15 cellular contexts compared by ENCODE assay signal in the genomic region with DNA sequence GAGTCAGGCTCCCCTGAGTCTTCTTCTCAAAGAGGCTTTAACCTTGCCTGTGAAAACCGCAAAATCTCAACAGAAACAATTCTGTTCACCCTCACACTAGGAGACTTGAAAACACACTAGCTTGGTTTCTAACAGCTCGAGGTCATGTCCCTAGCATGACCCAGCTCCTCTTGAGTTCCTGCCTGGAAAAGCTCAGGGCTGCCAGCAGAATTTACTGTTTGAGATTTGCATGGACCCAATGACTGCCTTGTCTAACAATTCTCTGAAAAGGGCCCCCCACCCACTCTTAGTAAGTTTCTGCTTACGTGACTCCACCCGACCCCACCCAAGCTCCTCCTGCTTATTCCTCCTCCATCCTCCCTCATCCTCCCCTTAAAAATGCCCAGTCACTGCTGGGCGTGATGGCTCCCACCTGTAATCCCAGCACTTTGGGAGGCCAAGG.
"Had no signal": no experiment of that assay in that cellular context is flagged by ENCODE, and none has a peak within 500 bp of the region (broad histone marks: within the 10 kb centered on the region; RNA-seq: fewer than 3 reads in every experiment).

No MANE protein-coding gene starts in this region.

- H3K27me3 ChIP-seq: body of pancreas, esophagus muscularis mucosa, gastrocnemius medialis, thyroid gland, uterus had no signal

- H3K4me1 Mint-ChIP-seq: activated CD4-positive, alpha-beta T cell treated with anti-CD3 and anti-CD28 coated beads, Interleukin-2, amount 10 ng/mL, durations not matched to agents 7 days and 5 days; activated T-helper 17 cell treated with anti-CD3 and anti-CD28 coated beads, Interleukin-2, amount 50 U/mL, for 72 hours had no signal

- H3K9ac ChIP-seq: parathyroid adenoma had no signal

- H3K27ac Mint-ChIP-seq: activated CD4-positive, alpha-beta T cell treated with anti-CD3 and anti-CD28 coated beads, Interleukin-2, amount 10 ng/mL, durations not matched to agents 7 days and 5 days; activated naive CD4-positive, alpha-beta T cell treated with anti-CD3 and anti-CD28 coated beads for 36 hours; activated T-helper 17 cell treated with anti-CD3 and anti-CD28 coated beads, Interleukin-2, amount 50 U/mL, for 72 hours; T-helper 17 cell had no signal

- FAIRE-seq: endometrium, keratinocyte had no signal

- H2AFZ ChIP-seq: parathyroid adenoma had no signal

- H3K79me2 ChIP-seq: parathyroid adenoma had no signal

- H3K27me3 Mint-ChIP-seq: activated CD4-positive, alpha-beta T cell treated with anti-CD3 and anti-CD28 coated beads, Interleukin-2, amount 10 ng/mL, durations not matched to agents 7 days and 5 days; activated T-helper 17 cell treated with anti-CD3 and anti-CD28 coated beads, Interleukin-2, amount 50 U/mL, for 72 hours had no signal

- H3K4me3 Mint-ChIP-seq: activated CD4-positive, alpha-beta T cell treated with anti-CD3 and anti-CD28 coated beads, Interleukin-2, amount 10 ng/mL, durations not matched to agents 7 days and 5 days; activated naive CD4-positive, alpha-beta T cell treated with anti-CD3 and anti-CD28 coated beads for 36 hours; activated T-helper 17 cell treated with anti-CD3 and anti-CD28 coated beads, Interleukin-2, amount 50 U/mL, for 72 hours; T-helper 17 cell had no signal

- H3K4me3 ChIP-seq: body of pancreas, esophagus muscularis mucosa, gastrocnemius medialis, skin epidermis, thyroid gland, uterus had no signal

- H3K27ac ChIP-seq: body of pancreas, esophagus muscularis mucosa, parathyroid adenoma, skin epidermis, thyroid gland, uterus had no signal

- H3K4me1 ChIP-seq: thyroid gland, uterus had no signal

- H3K9me3 Mint-ChIP-seq: activated T-helper 17 cell treated with anti-CD3 and anti-CD28 coated beads, Interleukin-2, amount 50 U/mL, for 72 hours had no signal

- DNase-seq: activated CD4-positive, alpha-beta T cell treated with anti-CD3 and anti-CD28 coated beads, Interleukin-2, amount 10 ng/mL, durations not matched to agents 7 days and 5 days; activated CD4-positive, CD25-positive, alpha-beta regulatory T cell; activated CD8-positive, alpha-beta memory T cell treated with anti-CD3 and anti-CD28 coated beads for 24 hours; activated naive CD4-positive, alpha-beta T cell treated with anti-CD3 and anti-CD28 coated beads for 36 hours; body of pancreas; gastrocnemius medialis; T-helper 17 cell; thyroid gland; uterus had no signal

- H3K36me3 ChIP-seq: esophagus muscularis mucosa, gastrocnemius medialis, thyroid gland, uterus had no signal

- H3K9me3 ChIP-seq: thyroid gland, uterus had no signal
